ENCODE assay signal across 8 cellular contexts in genomic region chr3:44861412-44862220, GRCh38. TPM values are rescaled to one million over a fixed set of nuclear protein-coding genes. Genes with fewer than 3 reads are reported as not detected.
A peak's percentile ranks its signal among the peaks of the same experiment; 100 is the strongest.
DNase-seq lines count a peak whose midpoint lies in the region; ATAC-seq lines count a peak whose summit lies in the region.

TMEM42 (plus strand) TSS chr3:44861912; CDS start chr3:44861925, 13 bp downstream.

- no peaks in the 10 kb centered on the region for H3K9me3 ChIP-seq in CD4-positive, alpha-beta memory T cell (ENCODE audit: control insufficient read depth in 1 of 2, low read length in 2 of 2)
- H3K9me3 ChIP-seq in mesodermal cell (ENCODE audit: control insufficient read depth, low read length): no peaks in the 10 kb centered on the region

- POLR2A ChIA-PET in CD4-positive, alpha-beta memory T cell (lab: Charles Lee; ENCODE audit: partially characterized antibody): interaction anchor here (1.0 to 1.6 kb wide), 5 partner anchors 100 to 523 kb away, joined by 4 to 7 read pairs (median 6); partner anchors contain the start of genes EXOSC7, KIAA1143, KIF15 and TCAIM

- peak within 1 kb of the TSS; percentile 88 to 93 (median 90) for H3K4me3 Mint-ChIP-seq in CD4-positive, alpha-beta memory T cell

- CTCF ChIA-PET in CD4-positive, alpha-beta memory T cell (lab: Charles Lee; ENCODE audit: partially characterized antibody): no interaction called here

- in situ Hi-C loops in endometrial microvascular endothelial cells (cut with HindIII; ENCODE audit: inconsistent ontology term, low pct_unique_long_range_greater_than_20kb, low sequenced_read_pairs): no loop called here

- H3K36me3 Mint-ChIP-seq in CD4-positive, alpha-beta memory T cell: peaks cover 0 to 6% of the 10 kb centered on the region in 2 donors

- peak within 1 kb of the TSS; percentile 88 for H3K27ac ChIP-seq in CD4-positive, alpha-beta memory T cell (ENCODE audit: low read depth, low read length)
- H3K27ac ChIP-seq in mesodermal cell (ENCODE audit: low read depth, low read length, severe bottlenecking): peak within 1 kb of the TSS; percentile 73

- ATAC-seq in GM19372 (IDR thresholded peaks at IDR 0.05; ENCODE audit: low read depth, unreplicated experiment) (peak; percentile 96), HG03565 (IDR thresholded peaks at IDR 0.05; ENCODE audit: unreplicated experiment) (peak; percentile 89)

- H3K4me3 ChIP-seq in CD4-positive, alpha-beta memory T cell (ENCODE audit: low read length in 2 of 2): peak within 1 kb of the TSS; percentile 46 to 85
- peak within 1 kb of the TSS; percentile 37 for H3K4me3 ChIP-seq in mesodermal cell (ENCODE audit: extremely low read depth, insufficient read depth, low read length, poor library complexity, severe bottlenecking)

- peak; percentile 84 to 91 (median 88) for DNase-seq in CD4-positive, alpha-beta memory T cell
- DNase-seq in NOMO-1 treated with DMSO at 0.1 percent for 48 hours (lab: John Stamatoyannopoulos, UW; ENCODE audit: unreplicated experiment): peak; percentile 78
- DNase-seq in activated CD8-positive, alpha-beta memory T cell treated with anti-CD3 and anti-CD28 coated beads, Interleukin-2, amount 50 U/mL, for 4 hours: peak; percentile 90
- peak; percentile 77 to 81 for DNase-seq in stimulated activated CD8-positive, alpha-beta memory T cell treated with anti-CD3 and anti-CD28 coated beads, Interleukin-15, amount 100 ng/mL, for 4 hours (ENCODE audit: low read depth in 2 of 2)

- WGBS in mesodermal cell (ENCODE audit: insufficient coverage in 2 of 2), 2 experiments: 28 to 46% methylated on average over 34 to 71 of the region's 90 CpGs

- peak within 1 kb of the TSS; percentile 90 to 98 (median 94) for H3K27ac Mint-ChIP-seq in CD4-positive, alpha-beta memory T cell

- H3K27me3 ChIP-seq in CD4-positive, alpha-beta memory T cell (ENCODE audit: insufficient read depth, low read length): no peaks in the 10 kb centered on the region

- intact Hi-C loops in CD4-positive, alpha-beta memory T cell (cut with micrococcal nuclease): loop anchor here (1.0 to 5.0 kb wide), 5 partner anchors 100 to 1171 kb away; partner anchors contain the start of genes ABHD5, EXOSC7, KIAA1143 and KIF15

- H3K4me1 ChIP-seq in CD4-positive, alpha-beta memory T cell (ENCODE audit: insufficient read depth, low read length): peaks cover 38% of the 10 kb centered on the region
- no peaks in the 10 kb centered on the region for H3K4me1 ChIP-seq in mesodermal cell (ENCODE audit: control insufficient read depth, insufficient read depth, low read length, poor library complexity, severe bottlenecking)

- H3K27me3 Mint-ChIP-seq in CD4-positive, alpha-beta memory T cell: no peaks in the 10 kb centered on the region

- peaks cover 19 to 47% (median 36%) of the 10 kb centered on the region in 4 donors for H3K4me1 Mint-ChIP-seq in CD4-positive, alpha-beta memory T cell

- H3K9me3 Mint-ChIP-seq in CD4-positive, alpha-beta memory T cell: no peaks in the 10 kb centered on the region

- no peaks in the 10 kb centered on the region for H3K36me3 ChIP-seq in CD4-positive, alpha-beta memory T cell (ENCODE audit: insufficient read depth, low read length)
- H3K36me3 ChIP-seq in mesodermal cell (ENCODE audit: control insufficient read depth, insufficient read depth, low read length): peaks cover 7% of the 10 kb centered on the region

RNA-seq across cellular contexts. Expression of gene TMEM42, which starts in this region (rescaled TPM):
- total RNA-seq in CD4-positive, alpha-beta memory T cell: 10 to 100 TPM; 26.1 to 29.6 TPM
- polyA plus RNA-seq in CD4-positive, alpha-beta memory T cell: 10 to 100 TPM; 32.2 to 55.4 TPM
- total RNA-seq in endometrial microvascular endothelial cells (ENCODE audit: inconsistent ontology term): 12.2 TPM
- 14.0 TPM for polyA plus RNA-seq in mesodermal cell (2013, experiment 1 of 2)
- polyA plus RNA-seq in mesodermal cell (2013, experiment 2 of 2): 13.1 TPM

Comparison
In these comparisons a context has a peak if more than half of its experiments do, and no peak if none do; other contexts are left out.
1. Peak in every context shown above with its lines: DNase-seq, ATAC-seq, H3K4me3 ChIP-seq and H3K27ac ChIP-seq.